ENCODE assay signal across 20 cellular contexts in genomic region chr4:48985602-48985975, GRCh38. TPM values are rescaled to one million over a fixed set of nuclear protein-coding genes. Genes with fewer than 3 reads are reported as not detected.
DNase-seq lines count a peak whose midpoint lies in the region; ATAC-seq and TF ChIP-seq lines count a peak whose summit lies in the region.
"Had no signal": no experiment of that assay in that cellular context is flagged by ENCODE, and none has a peak within 500 bp of the region (broad histone marks: within the 10 kb centered on the region; RNA-seq: fewer than 3 reads in every experiment).

No MANE protein-coding gene starts in this region.

- H3K36me3 ChIP-seq in ES-I3 (ENCODE audit: insufficient read depth, low read length) (no peaks in the 10 kb centered on the region), WERI-Rb-1 (no peaks in the 10 kb centered on the region), fibroblast of lung (ENCODE audit: control insufficient read depth, insufficient read depth, low read length) (no peaks in the 10 kb centered on the region), A673 (ENCODE audit: insufficient read depth, low read length, poor library complexity, severe bottlenecking) (no peaks in the 10 kb centered on the region)
- H3K36me3 ChIP-seq: neutrophil had no signal

- peak overlapping the region; percentile 44 for H3K4me2 ChIP-seq in fibroblast of lung (ENCODE audit: extremely low read depth, insufficient read depth, low read length)

- H3K36me3 Mint-ChIP-seq in nephron progenitor cell (ENCODE audit: low read depth) = no peaks in the 10 kb centered on the region

- H3K4me1 ChIP-seq in ES-I3 (ENCODE audit: insufficient read depth, low read length) (no peaks in the 10 kb centered on the region), fibroblast of lung (ENCODE audit: control insufficient read depth, extremely low read depth, insufficient read depth, low read length) (no peaks in the 10 kb centered on the region), A673 (ENCODE audit: insufficient read depth, low read length, poor library complexity, severe bottlenecking) (no peaks in the 10 kb centered on the region)

- no peaks in the 10 kb centered on the region for H3K27me3 ChIP-seq in WERI-Rb-1 (ENCODE audit: insufficient read depth, low read depth, severe bottlenecking)
- peaks cover 19% of the 10 kb centered on the region for H3K27me3 ChIP-seq in fibroblast of lung (ENCODE audit: control insufficient read depth, insufficient read depth, low read length)
- H3K27me3 ChIP-seq in A673 (replicated peaks; ENCODE audit: insufficient read depth, low read depth, low read length, poor library complexity) = peaks cover 51% of the 10 kb centered on the region

- WGBS in lower leg skin, 2 donors = 31 to 38% methylated on average over 17 to 18 of the region's 18 CpGs

- H3K9me3 ChIP-seq in ES-I3 (ENCODE audit: control insufficient read depth, insufficient read depth, low read length) (no peaks in the 10 kb centered on the region), WERI-Rb-1 (ENCODE audit: severe bottlenecking) (peaks cover 3% of the 10 kb centered on the region), fibroblast of lung (ENCODE audit: control insufficient read depth, insufficient read depth, low read depth, low read length) (no peaks in the 10 kb centered on the region), A673 (ENCODE audit: low read depth, low read length, poor library complexity, severe bottlenecking) (no peaks in the 10 kb centered on the region)
- H3K9me3 ChIP-seq: neutrophil had no signal

- peaks cover 84% of the 10 kb centered on the region for H3K27me3 Mint-ChIP-seq in nephron progenitor cell (ENCODE audit: low read depth, poor library complexity)

- no peaks in the 10 kb centered on the region for H3K4me1 Mint-ChIP-seq in nephron progenitor cell

- no TSS peak for BruUV-seq in A673 (replicated peaks; lab: Mats Ljungman, UMichigan)

- no peak for ATAC-seq in HG03442 (IDR thresholded peaks at IDR 0.05; ENCODE audit: unreplicated experiment)
- no peak for ATAC-seq in HG02571 (IDR thresholded peaks at IDR 0.05; ENCODE audit: unreplicated experiment)
- ATAC-seq: effector memory CD8-positive, alpha-beta T cell; right cardiac atrium; Right ventricle myocardium inferior had no signal

- H3K9ac ChIP-seq in ES-I3 (ENCODE audit: low read depth, low read length) (peak overlapping the region; percentile 73), fibroblast of lung (ENCODE audit: insufficient read depth, low read length) (no peak overlapping the region)

- no peak for TF ChIP-seq POLR2A in lower leg skin (IDR thresholded peaks at IDR 0.05)

- DNase-seq in WERI-Rb-1 (no peak), fibroblast of lung (ENCODE audit: low read depth in 2 of 2) (no peak), nephron progenitor cell (peak; percentile 2), A673 (ENCODE audit: low spot score) (no peak), lower leg skin (ENCODE audit: low spot score in 2 of 2) (no peak)
- DNase-seq: effector memory CD8-positive, alpha-beta T cell; foreskin melanocyte; IMR-90; mesenchymal stem cell; MM.1S; NCI-H187; NCI-H345; T-helper 1 cell had no signal

- H4K20me1 ChIP-seq in fibroblast of lung (ENCODE audit: control insufficient read depth, extremely low read depth, insufficient read depth, low read length) = no peaks in the 10 kb centered on the region

- POLR2A ChIA-PET in A673 (lab: Charles Lee; ENCODE audit: low non-redundant PET) = no interaction called here

- H3K4me3 ChIP-seq in WERI-Rb-1 (ENCODE audit: low read depth, low read length) (peak overlapping the region; percentile 26), fibroblast of lung (replicated peaks in 1 of 4; ENCODE audit: control extremely low read depth in 1 of 4, insufficient read depth in 1 of 4, low read depth in 3 of 4, low read length in 4 of 4) (peak overlapping the region in 1 of 4 experiments; percentile 33), A673 (ENCODE audit: low read depth, low read length, poor library complexity, severe bottlenecking) (no peak overlapping the region), lower leg skin (ENCODE audit: low read depth, poor library complexity, severe bottlenecking) (no peak overlapping the region)

- peaks cover 48% of the 10 kb centered on the region for H3K9me3 Mint-ChIP-seq in nephron progenitor cell
- H3K9me3 Mint-ChIP-seq: activated T-helper 1 cell treated with anti-CD3 and anti-CD28 coated beads, Interleukin-12 subunit alpha, Interleukin-12 subunit beta, Interleukin-2, Interleukin-4 antibody, amounts not matched to agents 30 ng/mL and 10 ng/mL and 1 ng/mL, durations not matched to agents 14 hours and 24 hours and 36 hours; effector memory CD8-positive, alpha-beta T cell had no signal

- no peak overlapping the region for H3K27ac ChIP-seq in WERI-Rb-1
- no peak overlapping the region for H3K27ac ChIP-seq in fibroblast of lung (ENCODE audit: insufficient read depth, low read length)
- H3K27ac ChIP-seq in A673 (ENCODE audit: low read depth, low read length, poor library complexity, severe bottlenecking) = no peak overlapping the region
- H3K27ac ChIP-seq: neutrophil had no signal

- no peak overlapping the region for H3K27ac Mint-ChIP-seq in nephron progenitor cell
- H3K27ac Mint-ChIP-seq: activated T-helper 1 cell treated with anti-CD3 and anti-CD28 coated beads, Interleukin-12 subunit alpha, Interleukin-12 subunit beta, Interleukin-2, Interleukin-4 antibody, amounts not matched to agents 30 ng/mL and 10 ng/mL and 1 ng/mL, durations not matched to agents 14 hours and 24 hours and 36 hours; effector memory CD8-positive, alpha-beta T cell had no signal

- intact Hi-C loops in A673 (cut with micrococcal nuclease; ENCODE audit: unreplicated experiment) = no loop called here
- intact Hi-C loops in lower leg skin (cut with DNase I; ENCODE audit: low total_unique reads) = no loop called here

- no peak for TF ChIP-seq CTCF in WERI-Rb-1 (IDR thresholded peaks at IDR 0.05; ENCODE audit: low read depth, low read length)
- TF ChIP-seq CTCF in fibroblast of lung (conservative IDR thresholded peaks at IDR 0.05 in 1 of 2, IDR thresholded peaks at IDR 0.05 in 1 of 2; ENCODE audit: low read depth in 1 of 2, low read length in 2 of 2) = no peak
- TF ChIP-seq CTCF in nephron progenitor cell (IDR thresholded peaks at IDR 0.05) = no peak
- TF ChIP-seq CTCF in A673 (conservative IDR thresholded peaks at IDR 0.05; ENCODE audit: low read depth, low read length) = no peak
- TF ChIP-seq CTCF in lower leg skin (IDR thresholded peaks at IDR 0.05) = no peak

- no peaks in the 10 kb centered on the region for H3K79me2 ChIP-seq in fibroblast of lung (ENCODE audit: control insufficient read depth, insufficient read depth, low read length)

- H2AFZ ChIP-seq in fibroblast of lung (ENCODE audit: low read length) = no peak overlapping the region

- CTCF ChIA-PET in A673 (lab: Charles Lee) = no interaction called here

- peak overlapping the region; percentile 36 for H3K4me3 Mint-ChIP-seq in nephron progenitor cell
- H3K4me3 Mint-ChIP-seq: activated T-helper 1 cell treated with anti-CD3 and anti-CD28 coated beads, Interleukin-12 subunit alpha, Interleukin-12 subunit beta, Interleukin-2, Interleukin-4 antibody, amounts not matched to agents 30 ng/mL and 10 ng/mL and 1 ng/mL, durations not matched to agents 14 hours and 24 hours and 36 hours; effector memory CD8-positive, alpha-beta T cell had no signal

RNA-seq across cellular contexts. Expression of gene CWH43, which starts 0.5 kb away (rescaled TPM):
- total RNA-seq in fibroblast of lung (not detected in 2 replicates), A673 (2021) (not detected in 2 replicates), lower leg skin (10 to 100 TPM; 37.0 to 60.3 (median 47.6) TPM)
- not detected in 2 replicates for polyA plus RNA-seq in fibroblast of lung
- not detected in 2 replicates for polyA plus RNA-seq in fibroblast of lung (2012)
- polyA minus RNA-seq in fibroblast of lung (ENCODE audit: low replicate concordance) = not detected in 2 replicates
- total RNA-seq: activated T-helper 1 cell treated with anti-CD3 and anti-CD28 coated beads, Interleukin-12 subunit alpha, Interleukin-12 subunit beta, Interleukin-2, Interleukin-4 antibody, amounts not matched to agents 30 ng/mL and 10 ng/mL and 1 ng/mL, durations not matched to agents 14 hours and 24 hours and 36 hours; IMR-90; right cardiac atrium; Right ventricle myocardium inferior had no signal
- polyA plus RNA-seq: IMR-90, right cardiac atrium had no signal

Comparison
In these comparisons a context has a peak if more than half of its experiments do, and no peak if none do; other contexts are left out.
1. RNA of gene CWH43, which starts 0.5 kb away (total RNA-seq): 37.0 to 60.3 TPM in lower leg skin; not detected in fibroblast of lung and not detected in A673; every median in the first group is over 10 times any median in the second.